In the genomic region with DNA sequence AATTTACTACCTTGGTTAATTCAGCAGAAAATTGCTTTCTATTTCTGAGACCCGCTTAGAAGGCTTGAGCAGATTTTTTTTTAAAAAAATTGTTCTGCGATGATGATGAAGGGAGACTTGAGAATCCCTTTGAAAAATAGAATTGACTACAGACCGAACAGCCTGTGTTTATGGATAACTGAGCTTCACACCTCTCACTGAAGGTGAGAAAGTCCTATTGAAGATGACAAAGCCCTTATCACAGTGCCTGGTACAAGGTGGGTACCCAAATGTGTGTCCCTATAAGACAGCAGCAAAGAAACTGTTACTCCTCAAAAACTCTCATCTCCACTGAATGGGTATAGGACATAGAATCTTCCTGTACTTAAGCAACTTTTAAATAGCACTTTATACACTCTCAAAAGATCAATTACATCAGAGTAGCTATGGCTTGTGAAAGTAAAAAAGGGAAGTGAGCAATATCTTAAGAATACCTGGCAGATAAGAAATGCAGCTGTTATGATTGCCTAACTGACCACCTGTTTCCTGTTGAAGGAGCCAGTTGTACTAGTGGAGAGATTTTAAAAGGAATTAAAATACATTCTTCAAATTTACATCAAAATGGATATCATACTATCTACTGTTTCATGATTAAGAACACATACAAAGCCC, we compare ENCODE assay signal across 1 cellular context.
TF ChIP-seq lines count a peak whose summit lies in the region.

No MANE protein-coding gene starts in this region.

TF ChIP-seq in GM12878, 131 proteins besides CTCF, POLR2A, EP300 and RAD21 (continued from another document and continues in another):
- TF ChIP-seq SMAD5 (IDR thresholded peaks at IDR 0.05; ENCODE audit: low read depth) (no peak), SUPT20H (IDR thresholded peaks at IDR 0.05; ENCODE audit: borderline replicate concordance, control insufficient read depth, low read depth, low read length) (no peak), HDGF (IDR thresholded peaks at IDR 0.05) (no peak), RCOR1 (conservative IDR thresholded peaks at IDR 0.05; ENCODE audit: low read depth, low read length) (0 out of 2 replicates have a peak, but pooled peaks have one; percentile 64), NFIC (IDR thresholded peaks at IDR 0.05; ENCODE audit: low read depth, low read length) (peak; percentile 90), RFX5 (IDR thresholded peaks at IDR 0.05; ENCODE audit: low read depth, low read length) (no peak), RAD51 (IDR thresholded peaks at IDR 0.05) (0 out of 2 replicates have a peak, but pooled peaks have one; percentile 38), ZNF207 (IDR thresholded peaks at IDR 0.05; ENCODE audit: borderline replicate concordance) (no peak), ZZZ3 (IDR thresholded peaks at IDR 0.05; ENCODE audit: control insufficient read depth, insufficient read length, low read depth) (no peak), PAX5 (IDR thresholded peaks at IDR 0.05; ENCODE audit: borderline replicate concordance, low read depth, low read length) (0 out of 2 replicates have a peak, but pooled peaks have one; percentile 13), BHLHE40 (IDR thresholded peaks at IDR 0.05; ENCODE audit: borderline replicate concordance in 1 of 2, low read depth in 2 of 2, low read length in 1 of 2) (peak; percentile 30 to 54; a peak in 2 of 4 replicates), CREB1 (IDR thresholded peaks at IDR 0.05; ENCODE audit: low read depth) (no peak), CHD4 (IDR thresholded peaks at IDR 0.05) (no peak), TAF1 (IDR thresholded peaks at IDR 0.05; ENCODE audit: borderline replicate concordance, low read depth, low read length) (no peak), ZBED1 (IDR thresholded peaks at IDR 0.05; ENCODE audit: borderline replicate concordance) (peak; percentile 64; the same call in 1 of the 2 replicates), RB1 (IDR thresholded peaks at IDR 0.05; ENCODE audit: borderline replicate concordance) (no peak), KLF5 (IDR thresholded peaks at IDR 0.05; ENCODE audit: partially characterized antibody) (no peak), KAT2A (conservative IDR thresholded peaks at IDR 0.05; ENCODE audit: control insufficient read depth, low read depth, low read length) (no peak), POU2F2 (IDR thresholded peaks at IDR 0.05; ENCODE audit: borderline replicate concordance, low read depth, low read length) (no peak), MTA3 (IDR thresholded peaks at IDR 0.05; ENCODE audit: borderline replicate concordance, low read length) (peak; percentile 81; the same call in 1 of the 2 replicates), HDAC6 (IDR thresholded peaks at IDR 0.05; ENCODE audit: unreplicated experiment) (no peak), CHD1 (IDR thresholded peaks at IDR 0.05; ENCODE audit: low read depth, low read length) (no peak), E2F4 (IDR thresholded peaks at IDR 0.05; ENCODE audit: low read depth, low read length) (no peak), MLLT1 (IDR thresholded peaks at IDR 0.05) (no peak; the same call in 1 of the 2 replicates), ZNF274 (IDR thresholded peaks at IDR 0.05; ENCODE audit: insufficient read depth, insufficient read length) (no peak), SPI1 (IDR thresholded peaks at IDR 0.05; ENCODE audit: borderline replicate concordance, insufficient read depth, low read depth, low read length) (peak; percentile 99), HDAC2 (IDR thresholded peaks at IDR 0.05) (no peak), ZNF24 (IDR thresholded peaks at IDR 0.05) (peak; percentile 80), SIN3A (IDR thresholded peaks at IDR 0.05; ENCODE audit: low read depth, low read length) (no peak), SMARCA5 (IDR thresholded peaks at IDR 0.05) (peak; percentile 36; the same call in 1 of the 2 replicates), CBX3 (IDR thresholded peaks at IDR 0.05; ENCODE audit: borderline replicate concordance, low read depth) (no peak), FOXK2 (IDR thresholded peaks at IDR 0.05) (no peak), SRF (IDR thresholded peaks at IDR 0.05; ENCODE audit: low read depth in 2 of 2, low read length in 2 of 2) (no peak), IKZF1 (conservative IDR thresholded peaks at IDR 0.05) (peak; percentile 81), IKZF2 (IDR thresholded peaks at IDR 0.05) (peak; percentile 84 to 90), NR2F1 (conservative IDR thresholded peaks at IDR 0.05) (no peak), ASH2L (IDR thresholded peaks at IDR 0.05; ENCODE audit: borderline replicate concordance, low read depth) (0 out of 2 replicates have a peak, but pooled peaks have one; percentile 35), ATF7 (IDR thresholded peaks at IDR 0.05; ENCODE audit: low read depth) (peak; percentile 96), MTA2 (IDR thresholded peaks at IDR 0.05; ENCODE audit: low read depth) (peak; percentile 96), POLR2AphosphoS2 (IDR thresholded peaks at IDR 0.05; ENCODE audit: low read depth, low read length) (no peak), IRF5 (IDR thresholded peaks at IDR 0.05; ENCODE audit: borderline replicate concordance) (no peak)
- TF ChIP-seq, protein P1, sequence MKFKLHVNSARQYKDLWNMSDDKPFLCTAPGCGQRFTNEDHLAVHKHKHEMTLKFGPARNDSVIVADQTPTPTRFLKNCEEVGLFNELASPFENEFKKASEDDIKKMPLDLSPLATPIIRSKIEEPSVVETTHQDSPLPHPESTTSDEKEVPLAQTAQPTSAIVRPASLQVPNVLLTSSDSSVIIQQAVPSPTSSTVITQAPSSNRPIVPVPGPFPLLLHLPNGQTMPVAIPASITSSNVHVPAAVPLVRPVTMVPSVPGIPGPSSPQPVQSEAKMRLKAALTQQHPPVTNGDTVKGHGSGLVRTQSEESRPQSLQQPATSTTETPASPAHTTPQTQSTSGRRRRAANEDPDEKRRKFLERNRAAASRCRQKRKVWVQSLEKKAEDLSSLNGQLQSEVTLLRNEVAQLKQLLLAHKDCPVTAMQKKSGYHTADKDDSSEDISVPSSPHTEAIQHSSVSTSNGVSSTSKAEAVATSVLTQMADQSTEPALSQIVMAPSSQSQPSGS (IDR thresholded peaks at IDR 0.05; ENCODE audit: low read length) = peak; percentile 91
- TF ChIP-seq, protein P2, sequence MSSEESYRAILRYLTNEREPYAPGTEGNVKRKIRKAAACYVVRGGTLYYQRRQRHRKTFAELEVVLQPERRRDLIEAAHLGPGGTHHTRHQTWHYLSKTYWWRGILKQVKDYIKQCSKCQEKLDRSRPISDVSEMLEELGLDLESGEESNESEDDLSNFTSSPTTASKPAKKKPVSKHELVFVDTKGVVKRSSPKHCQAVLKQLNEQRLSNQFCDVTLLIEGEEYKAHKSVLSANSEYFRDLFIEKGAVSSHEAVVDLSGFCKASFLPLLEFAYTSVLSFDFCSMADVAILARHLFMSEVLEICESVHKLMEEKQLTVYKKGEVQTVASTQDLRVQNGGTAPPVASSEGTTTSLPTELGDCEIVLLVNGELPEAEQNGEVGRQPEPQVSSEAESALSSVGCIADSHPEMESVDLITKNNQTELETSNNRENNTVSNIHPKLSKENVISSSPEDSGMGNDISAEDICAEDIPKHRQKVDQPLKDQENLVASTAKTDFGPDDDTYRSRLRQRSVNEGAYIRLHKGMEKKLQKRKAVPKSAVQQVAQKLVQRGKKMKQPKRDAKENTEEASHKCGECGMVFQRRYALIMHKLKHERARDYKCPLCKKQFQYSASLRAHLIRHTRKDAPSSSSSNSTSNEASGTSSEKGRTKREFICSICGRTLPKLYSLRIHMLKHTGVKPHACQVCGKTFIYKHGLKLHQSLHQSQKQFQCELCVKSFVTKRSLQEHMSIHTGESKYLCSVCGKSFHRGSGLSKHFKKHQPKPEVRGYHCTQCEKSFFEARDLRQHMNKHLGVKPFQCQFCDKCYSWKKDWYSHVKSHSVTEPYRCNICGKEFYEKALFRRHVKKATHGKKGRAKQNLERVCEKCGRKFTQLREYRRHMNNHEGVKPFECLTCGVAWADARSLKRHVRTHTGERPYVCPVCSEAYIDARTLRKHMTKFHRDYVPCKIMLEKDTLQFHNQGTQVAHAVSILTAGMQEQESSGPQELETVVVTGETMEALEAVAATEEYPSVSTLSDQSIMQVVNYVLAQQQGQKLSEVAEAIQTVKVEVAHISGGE (CRISPR knock-in tag; IDR thresholded peaks at IDR 0.05) = no peak
- TF ChIP-seq, protein P3, sequence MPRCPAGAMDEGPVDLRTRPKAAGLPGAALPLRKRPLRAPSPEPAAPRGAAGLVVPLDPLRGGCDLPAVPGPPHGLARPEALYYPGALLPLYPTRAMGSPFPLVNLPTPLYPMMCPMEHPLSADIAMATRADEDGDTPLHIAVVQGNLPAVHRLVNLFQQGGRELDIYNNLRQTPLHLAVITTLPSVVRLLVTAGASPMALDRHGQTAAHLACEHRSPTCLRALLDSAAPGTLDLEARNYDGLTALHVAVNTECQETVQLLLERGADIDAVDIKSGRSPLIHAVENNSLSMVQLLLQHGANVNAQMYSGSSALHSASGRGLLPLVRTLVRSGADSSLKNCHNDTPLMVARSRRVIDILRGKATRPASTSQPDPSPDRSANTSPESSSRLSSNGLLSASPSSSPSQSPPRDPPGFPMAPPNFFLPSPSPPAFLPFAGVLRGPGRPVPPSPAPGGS (IDR thresholded peaks at IDR 0.05; ENCODE audit: borderline replicate concordance, insufficient read depth, low read depth, low read length, poor library complexity, severe bottlenecking) = no peak
- TF ChIP-seq, protein P4, sequence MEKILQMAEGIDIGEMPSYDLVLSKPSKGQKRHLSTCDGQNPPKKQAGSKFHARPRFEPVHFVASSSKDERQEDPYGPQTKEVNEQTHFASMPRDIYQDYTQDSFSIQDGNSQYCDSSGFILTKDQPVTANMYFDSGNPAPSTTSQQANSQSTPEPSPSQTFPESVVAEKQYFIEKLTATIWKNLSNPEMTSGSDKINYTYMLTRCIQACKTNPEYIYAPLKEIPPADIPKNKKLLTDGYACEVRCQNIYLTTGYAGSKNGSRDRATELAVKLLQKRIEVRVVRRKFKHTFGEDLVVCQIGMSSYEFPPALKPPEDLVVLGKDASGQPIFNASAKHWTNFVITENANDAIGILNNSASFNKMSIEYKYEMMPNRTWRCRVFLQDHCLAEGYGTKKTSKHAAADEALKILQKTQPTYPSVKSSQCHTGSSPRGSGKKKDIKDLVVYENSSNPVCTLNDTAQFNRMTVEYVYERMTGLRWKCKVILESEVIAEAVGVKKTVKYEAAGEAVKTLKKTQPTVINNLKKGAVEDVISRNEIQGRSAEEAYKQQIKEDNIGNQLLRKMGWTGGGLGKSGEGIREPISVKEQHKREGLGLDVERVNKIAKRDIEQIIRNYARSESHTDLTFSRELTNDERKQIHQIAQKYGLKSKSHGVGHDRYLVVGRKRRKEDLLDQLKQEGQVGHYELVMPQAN (conservative IDR thresholded peaks at IDR 0.05) = no peak
- TF ChIP-seq, protein P5, sequence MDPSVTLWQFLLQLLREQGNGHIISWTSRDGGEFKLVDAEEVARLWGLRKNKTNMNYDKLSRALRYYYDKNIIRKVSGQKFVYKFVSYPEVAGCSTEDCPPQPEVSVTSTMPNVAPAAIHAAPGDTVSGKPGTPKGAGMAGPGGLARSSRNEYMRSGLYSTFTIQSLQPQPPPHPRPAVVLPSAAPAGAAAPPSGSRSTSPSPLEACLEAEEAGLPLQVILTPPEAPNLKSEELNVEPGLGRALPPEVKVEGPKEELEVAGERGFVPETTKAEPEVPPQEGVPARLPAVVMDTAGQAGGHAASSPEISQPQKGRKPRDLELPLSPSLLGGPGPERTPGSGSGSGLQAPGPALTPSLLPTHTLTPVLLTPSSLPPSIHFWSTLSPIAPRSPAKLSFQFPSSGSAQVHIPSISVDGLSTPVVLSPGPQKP (IDR thresholded peaks at IDR 0.05; ENCODE audit: low read depth, low read length) = no peak
- TF ChIP-seq, protein P6, sequence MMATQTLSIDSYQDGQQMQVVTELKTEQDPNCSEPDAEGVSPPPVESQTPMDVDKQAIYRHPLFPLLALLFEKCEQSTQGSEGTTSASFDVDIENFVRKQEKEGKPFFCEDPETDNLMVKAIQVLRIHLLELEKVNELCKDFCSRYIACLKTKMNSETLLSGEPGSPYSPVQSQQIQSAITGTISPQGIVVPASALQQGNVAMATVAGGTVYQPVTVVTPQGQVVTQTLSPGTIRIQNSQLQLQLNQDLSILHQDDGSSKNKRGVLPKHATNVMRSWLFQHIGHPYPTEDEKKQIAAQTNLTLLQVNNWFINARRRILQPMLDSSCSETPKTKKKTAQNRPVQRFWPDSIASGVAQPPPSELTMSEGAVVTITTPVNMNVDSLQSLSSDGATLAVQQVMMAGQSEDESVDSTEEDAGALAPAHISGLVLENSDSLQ (IDR thresholded peaks at IDR 0.05) = peak; percentile 53; the same call in 1 of the 2 replicates
